10 cellular contexts compared by ENCODE assay signal in genomic region chr14:81474156-81474492, GRCh38. TPM values are rescaled to one million over a fixed set of nuclear protein-coding genes. Genes with fewer than 3 reads are reported as not detected.
DNase-seq lines count a peak whose midpoint lies in the region; ATAC-seq and TF ChIP-seq lines count a peak whose summit lies in the region.
"Had no signal": no experiment of that assay in that cellular context is flagged by ENCODE, and none has a peak within 500 bp of the region (broad histone marks: within the 10 kb centered on the region; RNA-seq: fewer than 3 reads in every experiment).

No MANE protein-coding gene starts in this region.

- H3K4me3 ChIP-seq in mucosa of descending colon: no peak overlapping the region

- ATAC-seq in GM18517 (IDR thresholded peaks at IDR 0.05; ENCODE audit: unreplicated experiment): peak; percentile 71
- ATAC-seq in GM21619 (IDR thresholded peaks at IDR 0.05; ENCODE audit: unreplicated experiment): peak; percentile 65
- peak; percentile 56 for ATAC-seq in HG03521 (IDR thresholded peaks at IDR 0.05; ENCODE audit: unreplicated experiment)
- ATAC-seq in mucosa of descending colon: peak; percentile 16

- DNase-seq in mucosa of descending colon (no peak), putamen (ENCODE audit: low spot score) (no peak), NCI-H1105 (lab: John Stamatoyannopoulos, UW) (no peak)
- DNase-seq in stimulated activated CD4-positive, alpha-beta T cell treated with anti-CD3 and anti-CD28 coated beads, Interleukin-2, amount 100 ng/mL, for 24 hours: no peak
- DNase-seq in NK-92 treated with Interleukin-12 subunit alpha and Interleukin-12 subunit beta, amount 100 ng/mL, for 24 hours (lab: John Stamatoyannopoulos, UW): no peak
- DNase-seq: NCI-H2227 treated with DMSO at 0.1 percent for 48 hours had no signal

- H3K9me3 ChIP-seq in mucosa of descending colon: no peaks in the 10 kb centered on the region

- H3K36me3 ChIP-seq in mucosa of descending colon (ENCODE audit: low read depth): peaks cover under 1% of the 10 kb centered on the region

- intact Hi-C loops in mucosa of descending colon (cut with DNase I, micrococcal nuclease): no loop called here

- TF ChIP-seq CTCF in mucosa of descending colon (IDR thresholded peaks at IDR 0.05): no peak

- H3K4me1 ChIP-seq in mucosa of descending colon (ENCODE audit: low read depth): no peaks in the 10 kb centered on the region
- H3K4me1 ChIP-seq: parathyroid adenoma had no signal

RNA-seq across cellular contexts. Expression of gene SEL1L, which starts 59.5 kb away (rescaled TPM):
- total RNA-seq in mucosa of descending colon: 100 to 1,000 TPM in 1 of 3 donors, 10 to 100 TPM in 2; 87.7 to 103 (median 89.9) TPM

Comparison
In these comparisons a context has a peak if more than half of its experiments do, and no peak if none do; other contexts are left out.
1. ATAC-seq: peak in every context shown above with its lines; median percentile 71 in GM18517; 65 in GM21619; 56 in HG03521; 16 in mucosa of descending colon.